In genomic region chr6:111267764-111268333, GRCh38 we compare ENCODE assay signal across 18 cellular contexts.
A peak's percentile ranks its signal among the peaks of the same experiment; 100 is the strongest.
DNase-seq lines count a peak whose midpoint lies in the region; ATAC-seq and TF ChIP-seq lines count a peak whose summit lies in the region.
"Had no signal": no experiment of that assay in that cellular context is flagged by ENCODE, and none has a peak within 500 bp of the region (broad histone marks: within the 10 kb centered on the region; RNA-seq: fewer than 3 reads in every experiment).

No MANE protein-coding gene starts in this region.

- no peak for TF ChIP-seq CTCF in activated B cell treated with CpG ODN at 0.5 μM for 24 hours (IDR thresholded peaks at IDR 0.05)

- no peaks in the 10 kb centered on the region for H3K27me3 Mint-ChIP-seq in activated naive CD4-positive, alpha-beta T cell treated with anti-CD3 and anti-CD28 coated beads, Interleukin-2, amount 50 U/mL, for 24 hours
- no peaks in the 10 kb centered on the region for H3K27me3 Mint-ChIP-seq in activated naive CD4-positive, alpha-beta T cell treated with anti-CD3 and anti-CD28 coated beads for 36 hours (ENCODE audit: low read depth)
- H3K27me3 Mint-ChIP-seq in activated B cell treated with CpG ODN at 0.5 μM for 24 hours: no peaks in the 10 kb centered on the region
- no peaks in the 10 kb centered on the region for H3K27me3 Mint-ChIP-seq in stimulated activated naive B cell treated with anti-CD40 and anti-IgM and Interleukin-4, amounts not matched to agents 10 μg/mL and 1 μg/mL and 100 μg/mL, for 72 hours
- H3K27me3 Mint-ChIP-seq: CD8-positive, alpha-beta memory T cell had no signal

- H3K36me3 Mint-ChIP-seq in activated naive CD4-positive, alpha-beta T cell treated with anti-CD3 and anti-CD28 coated beads, Interleukin-2, amount 50 U/mL, for 24 hours: peaks cover 37% of the 10 kb centered on the region
- peaks cover 54% of the 10 kb centered on the region for H3K36me3 Mint-ChIP-seq in activated naive CD4-positive, alpha-beta T cell treated with anti-CD3 and anti-CD28 coated beads for 36 hours (ENCODE audit: low read depth)
- H3K36me3 Mint-ChIP-seq in activated B cell treated with CpG ODN at 0.5 μM for 24 hours (ENCODE audit: low read depth): peaks cover 60% of the 10 kb centered on the region
- peaks cover 34 to 59% of the 10 kb centered on the region in 2 donors for H3K36me3 Mint-ChIP-seq in stimulated activated naive B cell treated with anti-CD40 and anti-IgM and Interleukin-4, amounts not matched to agents 10 μg/mL and 1 μg/mL and 100 μg/mL, for 72 hours

- CTCF ChIA-PET in activated naive CD4-positive, alpha-beta T cell treated with anti-CD3 and anti-CD28 coated beads for 36 hours (lab: Charles Lee): no interaction called here
- CTCF ChIA-PET in activated B cell treated with CpG ODN at 0.5 μM for 24 hours (lab: Charles Lee): interaction anchor here (0.9 kb wide), 1 partner anchor 9 kb away, joined by 3 read pairs; a partner anchor contains a TSS

- H3K9me3 Mint-ChIP-seq in activated naive CD4-positive, alpha-beta T cell treated with anti-CD3 and anti-CD28 coated beads, Interleukin-2, amount 50 U/mL, for 24 hours: no peaks in the 10 kb centered on the region
- H3K9me3 Mint-ChIP-seq in activated naive CD4-positive, alpha-beta T cell treated with anti-CD3 and anti-CD28 coated beads for 36 hours: peaks cover under 1% of the 10 kb centered on the region
- no peaks in the 10 kb centered on the region for H3K9me3 Mint-ChIP-seq in activated B cell treated with CpG ODN at 0.5 μM for 24 hours
- no peaks in the 10 kb centered on the region for H3K9me3 Mint-ChIP-seq in stimulated activated naive B cell treated with anti-CD40 and anti-IgM and Interleukin-4, amounts not matched to agents 10 μg/mL and 1 μg/mL and 100 μg/mL, for 72 hours
- H3K9me3 Mint-ChIP-seq: CD8-positive, alpha-beta memory T cell had no signal

- peaks cover 45% of the 10 kb centered on the region for H3K4me1 Mint-ChIP-seq in activated naive CD4-positive, alpha-beta T cell treated with anti-CD3 and anti-CD28 coated beads, Interleukin-2, amount 50 U/mL, for 24 hours
- peaks cover 27% of the 10 kb centered on the region for H3K4me1 Mint-ChIP-seq in activated naive CD4-positive, alpha-beta T cell treated with anti-CD3 and anti-CD28 coated beads for 36 hours (ENCODE audit: low read depth)
- peaks cover 23% of the 10 kb centered on the region for H3K4me1 Mint-ChIP-seq in activated B cell treated with CpG ODN at 0.5 μM for 24 hours
- H3K4me1 Mint-ChIP-seq in stimulated activated naive B cell treated with anti-CD40 and anti-IgM and Interleukin-4, amounts not matched to agents 10 μg/mL and 1 μg/mL and 100 μg/mL, for 72 hours: peaks cover 12 to 43% of the 10 kb centered on the region in 2 donors

- POLR2A ChIA-PET in activated B cell treated with CpG ODN at 0.5 μM for 24 hours (lab: Charles Lee): no interaction called here

- intact Hi-C loops in activated naive CD4-positive, alpha-beta T cell treated with anti-CD3 and anti-CD28 coated beads for 36 hours (cut with micrococcal nuclease): no loop called here
- intact Hi-C loops in activated B cell treated with CpG ODN at 0.5 μM for 24 hours (cut with micrococcal nuclease): no loop called here

- DNase-seq in activated naive CD4-positive, alpha-beta T cell treated with anti-CD3 and anti-CD28 coated beads for 36 hours: no peak
- DNase-seq in MV-4-11 (lab: John Stamatoyannopoulos, UW): peak; percentile 20
- DNase-seq in activated B cell treated with CpG ODN at 0.5 μM for 24 hours: no peak
- no peak for DNase-seq in stimulated activated naive B cell treated with anti-CD40 and anti-IgM and Interleukin-4, amounts not matched to agents 10 μg/mL and 1 μg/mL and 100 μg/mL, for 72 hours
- DNase-seq in NCI-H1048 (lab: John Stamatoyannopoulos, UW): no peak
- no peak for DNase-seq in NCI-H1105 treated with DMSO at 0.1 percent for 48 hours (lab: John Stamatoyannopoulos, UW)
- no peak for DNase-seq in OCI-M1 (lab: John Stamatoyannopoulos, UW)
- DNase-seq: CD8-positive, alpha-beta memory T cell; GM23248; MG63; NCI-H1417; NCI-H187; NCI-H2227 treated with DMSO at 0.1 percent for 48 hours; NCI-H510A treated with DMSO at 0.1 percent for 48 hours; NCI-H774; Peyer's patch; SW 1271 had no signal

- H3K4me3 Mint-ChIP-seq in activated naive CD4-positive, alpha-beta T cell treated with anti-CD3 and anti-CD28 coated beads, Interleukin-2, amount 50 U/mL, for 24 hours: peak overlapping the region; percentile 5
- no peak overlapping the region for H3K4me3 Mint-ChIP-seq in activated naive CD4-positive, alpha-beta T cell treated with anti-CD3 and anti-CD28 coated beads for 36 hours
- H3K4me3 Mint-ChIP-seq in activated B cell treated with CpG ODN at 0.5 μM for 24 hours: no peak overlapping the region
- H3K4me3 Mint-ChIP-seq in stimulated activated naive B cell treated with anti-CD40 and anti-IgM and Interleukin-4, amounts not matched to agents 10 μg/mL and 1 μg/mL and 100 μg/mL, for 72 hours: peak overlapping the region in 1 of 2 donors; percentile 32

- H3K27ac Mint-ChIP-seq in activated naive CD4-positive, alpha-beta T cell treated with anti-CD3 and anti-CD28 coated beads, Interleukin-2, amount 50 U/mL, for 24 hours: no peak overlapping the region
- H3K27ac Mint-ChIP-seq in activated naive CD4-positive, alpha-beta T cell treated with anti-CD3 and anti-CD28 coated beads for 36 hours: no peak overlapping the region
- peak overlapping the region; percentile 48 for H3K27ac Mint-ChIP-seq in activated B cell treated with CpG ODN at 0.5 μM for 24 hours
- peak overlapping the region; percentile 25 for H3K27ac Mint-ChIP-seq in stimulated activated naive B cell treated with anti-CD40 and anti-IgM and Interleukin-4, amounts not matched to agents 10 μg/mL and 1 μg/mL and 100 μg/mL, for 72 hours

- no peak for ATAC-seq in activated B cell treated with CpG ODN at 0.5 μM for 24 hours (ENCODE audit: low read depth)
- ATAC-seq in stimulated activated naive B cell treated with anti-CD40 and anti-IgM and Interleukin-4, amounts not matched to agents 10 μg/mL and 1 μg/mL and 100 μg/mL, for 72 hours (replicated peaks): no peak

Comparison
In these comparisons a context has a peak if more than half of its experiments do, and no peak if none do; other contexts are left out.
1. H3K27ac Mint-ChIP-seq: peak in activated B cell treated with CpG ODN at 0.5 μM for 24 hours (single experiment) and stimulated activated naive B cell treated with anti-CD40 and anti-IgM and Interleukin-4, amounts not matched to agents 10 μg/mL and 1 μg/mL and 100 μg/mL, for 72 hours (single experiment); none in activated naive CD4-positive, alpha-beta T cell treated with anti-CD3 and anti-CD28 coated beads, Interleukin-2, amount 50 U/mL, for 24 hours (single experiment) and activated naive CD4-positive, alpha-beta T cell treated with anti-CD3 and anti-CD28 coated beads for 36 hours (single experiment).